In genomic region chr15:101228313-101228712, GRCh38 we compare ENCODE assay signal across 2 cellular contexts.
TF ChIP-seq lines count a peak whose summit lies in the region.

No MANE protein-coding gene starts in this region.

TF ChIP-seq in WTC11, 78 proteins besides CTCF, POLR2A, EP300 and RAD21:
- TF ChIP-seq ZNF317 (CRISPR knock-in tag; IDR thresholded peaks at IDR 0.05; ENCODE audit: borderline replicate concordance, low read depth) = peak; percentile 63; the same call in 1 of the 2 replicates
- no peak for TF ChIP-seq ERG (CRISPR knock-in tag; IDR thresholded peaks at IDR 0.05)
- TF ChIP-seq TCF7 (CRISPR knock-in tag; IDR thresholded peaks at IDR 0.05; ENCODE audit: low read depth) = no peak
- TF ChIP-seq ZNF671 (CRISPR knock-in tag; IDR thresholded peaks at IDR 0.05) = no peak
- no peak for TF ChIP-seq GRHL2 (CRISPR knock-in tag; IDR thresholded peaks at IDR 0.05; ENCODE audit: insufficient replicate concordance, severe bottlenecking)
- no peak for TF ChIP-seq OVOL2 (CRISPR knock-in tag; IDR thresholded peaks at IDR 0.05; ENCODE audit: borderline replicate concordance)
- TF ChIP-seq FOXJ3 (CRISPR knock-in tag; IDR thresholded peaks at IDR 0.05; ENCODE audit: borderline replicate concordance) = no peak
TF ChIP-seq in WTC11: peak in this region for 1.

TF ChIP-seq in GM12878, 131 proteins besides CTCF, POLR2A, EP300 and RAD21:
- peak; percentile 31; the same call in 1 of the 2 replicates for TF ChIP-seq RELB (IDR thresholded peaks at IDR 0.05; ENCODE audit: low read depth)
- TF ChIP-seq CBX5 (IDR thresholded peaks at IDR 0.05; ENCODE audit: low read depth) = peak; percentile 50; the same call in 1 of the 2 replicates
- TF ChIP-seq SMAD1 (IDR thresholded peaks at IDR 0.05; ENCODE audit: low read depth, partially characterized antibody) = no peak
- peak; percentile 25; the same call in 1 of the 2 replicates for TF ChIP-seq NBN (IDR thresholded peaks at IDR 0.05)
